In genomic region chr20:62716198-62716940, GRCh38 we compare ENCODE assay signal across 11 cellular contexts. TPM values are rescaled to one million over a fixed set of nuclear protein-coding genes. Genes with fewer than 3 reads are reported as not detected.
A peak's percentile ranks its signal among the peaks of the same experiment; 100 is the strongest.
DNase-seq lines count a peak whose midpoint lies in the region; ATAC-seq and TF ChIP-seq lines count a peak whose summit lies in the region.
"Had no signal": no experiment of that assay in that cellular context is flagged by ENCODE, and none has a peak within 500 bp of the region (broad histone marks: within the 10 kb centered on the region; RNA-seq: fewer than 3 reads in every experiment).

No MANE protein-coding gene starts in this region.

- H3K27ac ChIP-seq in HCT116 (ENCODE audit: low read depth, low read length) = peak overlapping the region; percentile 18

- RAD21 ChIA-PET in HCT116 (lab: Charles Lee; ENCODE audit: low non-redundant PET in 1 of 2, low total read pairs in 2 of 2, uncharacterized antibody in 2 of 2, unreplicated experiment in 2 of 2) = interaction anchor here in 1 of 2 experiments (0.7 kb wide), 1 partner anchor 102 kb away, joined by 3 read pairs; no protein-coding TSS in a partner anchor

- no peaks in the 10 kb centered on the region for H3K9me3 Mint-ChIP-seq in MCF 10A (ENCODE audit: unreplicated experiment)

- H3K9ac ChIP-seq in HCT116 (ENCODE audit: low read length) = peak overlapping the region; percentile 20

- TF ChIP-seq CTCF in HCT116 (IDR thresholded peaks at IDR 0.05 in 2 of 3, conservative IDR thresholded peaks at IDR 0.05 in 1 of 3; ENCODE audit: borderline replicate concordance in 1 of 3, insufficient read depth in 1 of 3, low read depth in 2 of 3, low read length in 2 of 3) (no peak), MCF 10A (IDR thresholded peaks at IDR 0.05; ENCODE audit: unreplicated experiment) (no peak)

- BruUV-seq in HCT116 (replicated peaks; lab: Mats Ljungman, UMichigan) = no TSS peak
- BruUV-seq in MCF 10A (replicated peaks; lab: Mats Ljungman, UMichigan) = no TSS peak

- POLR2A ChIA-PET in HCT116 (lab: Charles Lee) = interaction anchor here (1.7 kb wide), 1 partner anchor 12 kb away, joined by 4 read pairs; no protein-coding TSS in a partner anchor
- POLR2A ChIA-PET in MCF 10A (lab: Yijun Ruan, JAX) = no interaction called here

- no peaks in the 10 kb centered on the region for H3K27me3 Mint-ChIP-seq in MCF 10A (ENCODE audit: insufficient read depth, unreplicated experiment)

- H3K27me3 ChIP-seq in HCT116 (ENCODE audit: insufficient read depth, low read length) = no peaks in the 10 kb centered on the region

- H3K79me2 ChIP-seq in HCT116 (ENCODE audit: insufficient read depth, low read length) = peaks cover 100% of the 10 kb centered on the region

- H3K4me1 Mint-ChIP-seq in MCF 10A (ENCODE audit: insufficient read depth, unreplicated experiment) = peaks cover 10% of the 10 kb centered on the region

- peaks cover 45% of the 10 kb centered on the region for H4K20me1 ChIP-seq in HCT116 (ENCODE audit: insufficient read depth)

- no peak for TF ChIP-seq POLR2A in HCT116 (IDR thresholded peaks at IDR 0.05; ENCODE audit: borderline replicate concordance, extremely low read depth, insufficient read depth, insufficient read length)

- peak; percentile 3; the same call in 1 of the 2 replicates for ATAC-seq in HCT116

- intact Hi-C loops in HCT116 (cut with micrococcal nuclease) = no loop called here
- intact Hi-C loops in MCF 10A (cut with micrococcal nuclease) = no loop called here

- H3K4me1 ChIP-seq in HCT116 (ENCODE audit: control insufficient read depth in 1 of 2, insufficient read depth in 2 of 2, low read length in 2 of 2) = peaks cover 33 to 99% of the 10 kb centered on the region in 2 experiments; a peak in 3 of 4 replicates

- H3K4me2 ChIP-seq in HCT116 (ENCODE audit: low read length) = peak overlapping the region; percentile 37; the same call in 1 of the 2 replicates

- H3K36me3 ChIP-seq in HCT116 (ENCODE audit: control insufficient read depth in 1 of 2, insufficient read depth in 2 of 2, low read length in 2 of 2) = peaks cover 37 to 97% of the 10 kb centered on the region in 2 experiments

- no peak overlapping the region for H3K4me3 Mint-ChIP-seq in MCF 10A (ENCODE audit: unreplicated experiment)
- H3K4me3 Mint-ChIP-seq: dendritic cell treated with granulocyte-macrophage colony-stimulating factor and Interleukin-4, amounts not matched to agents 40 ng/mL and 50 ng/mL, for 4 days; IgD-negative memory B cell had no signal

- H3K9me2 ChIP-seq in HCT116 (ENCODE audit: insufficient read depth) = no peaks in the 10 kb centered on the region

- no peak for TF ChIP-seq RAD21 in HCT116 (IDR thresholded peaks at IDR 0.05; ENCODE audit: low read depth)

- no peak overlapping the region for H2AFZ ChIP-seq in HCT116 (ENCODE audit: low read depth, low read length, poor library complexity, severe bottlenecking)

- CTCF ChIA-PET in HCT116 (lab: Charles Lee) (no interaction called here), MCF 10A (lab: Yijun Ruan, JAX) (interaction anchor here (0.6 to 1.1 kb wide), 4 partner anchors 9 to 160 kb away, joined by 3 to 4 read pairs (median 3); no protein-coding TSS in a partner anchor)

- no peaks in the 10 kb centered on the region for H3K9me3 ChIP-seq in HCT116 (ENCODE audit: control insufficient read depth in 1 of 2, insufficient read depth in 1 of 2, low read depth in 1 of 2, low read length in 2 of 2)

- no peak overlapping the region for H3K27ac Mint-ChIP-seq in MCF 10A (ENCODE audit: low read depth, unreplicated experiment)
- H3K27ac Mint-ChIP-seq: dendritic cell treated with granulocyte-macrophage colony-stimulating factor and Interleukin-4, amounts not matched to agents 40 ng/mL and 50 ng/mL, for 4 days; IgD-negative memory B cell had no signal

- H3K4me3 ChIP-seq in HCT116 (replicated peaks in 1 of 2; ENCODE audit: low read depth in 1 of 2, low read length in 2 of 2) = no peak overlapping the region

- DNase-seq in HCT116 (ENCODE audit: low read depth, low spot score) (no peak), amniotic epithelial cell (ENCODE audit: low read depth) (peak; percentile 43), cerebellum (ENCODE audit: low spot score) (no peak), NOMO-1 treated with DMSO at 0.1 percent for 48 hours (lab: John Stamatoyannopoulos, UW; ENCODE audit: unreplicated experiment) (no peak), HUDEP-2 (lab: John Stamatoyannopoulos, UW; ENCODE audit: unreplicated experiment in 76 of 76) (no peak), MCF 10A (ENCODE audit: unreplicated experiment) (no peak)
- peak; percentile 21 for DNase-seq in activated CD4-positive, alpha-beta T cell treated with anti-CD3 and anti-CD28 coated beads for 1 hour
- DNase-seq in stimulated activated CD4-positive, alpha-beta T cell treated with anti-CD3 and anti-CD28 coated beads, Interleukin-2, amount 100 ng/mL, for 48 hours = peak; percentile 11 to 20
- DNase-seq: NCI-H526 had no signal

- H3K36me3 Mint-ChIP-seq in MCF 10A (ENCODE audit: insufficient read depth, unreplicated experiment) = peaks cover 11% of the 10 kb centered on the region

TF ChIP-seq in HCT116, 20 proteins besides CTCF, POLR2A, EP300 and RAD21:
- TF ChIP-seq CEBPB (IDR thresholded peaks at IDR 0.05; ENCODE audit: low read depth) (no peak), SP1 (IDR thresholded peaks at IDR 0.05; ENCODE audit: low read depth) (no peak), MAX (IDR thresholded peaks at IDR 0.05) (no peak), TCF7L2 (IDR thresholded peaks at IDR 0.05; ENCODE audit: borderline replicate concordance, extremely low read depth, insufficient read depth, insufficient read length) (no peak), SRF (IDR thresholded peaks at IDR 0.05; ENCODE audit: low read depth) (no peak), ZNF274 (IDR thresholded peaks at IDR 0.05; ENCODE audit: low read depth, low read length) (no peak), EZH2phosphoT487 (IDR thresholded peaks at IDR 0.05; ENCODE audit: borderline replicate concordance) (no peak), YY1 (IDR thresholded peaks at IDR 0.05; ENCODE audit: extremely low read depth, insufficient replicate concordance, low read depth, low read length) (no peak), ZFX (IDR thresholded peaks at IDR 0.05) (no peak), CBX3 (IDR thresholded peaks at IDR 0.05; ENCODE audit: low read depth) (no peak), ZBTB33 (IDR thresholded peaks at IDR 0.05; ENCODE audit: extremely low read depth, insufficient replicate concordance, low read length) (no peak), ELF1 (IDR thresholded peaks at IDR 0.05; ENCODE audit: borderline replicate concordance, low read depth) (no peak), EGR1 (IDR thresholded peaks at IDR 0.05; ENCODE audit: low read depth) (no peak), SIN3A (IDR thresholded peaks at IDR 0.05; ENCODE audit: low read depth) (no peak)
- TF ChIP-seq, protein P1, sequence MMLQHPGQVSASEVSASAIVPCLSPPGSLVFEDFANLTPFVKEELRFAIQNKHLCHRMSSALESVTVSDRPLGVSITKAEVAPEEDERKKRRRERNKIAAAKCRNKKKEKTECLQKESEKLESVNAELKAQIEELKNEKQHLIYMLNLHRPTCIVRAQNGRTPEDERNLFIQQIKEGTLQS (IDR thresholded peaks at IDR 0.05) = no peak
- TF ChIP-seq, protein P2, sequence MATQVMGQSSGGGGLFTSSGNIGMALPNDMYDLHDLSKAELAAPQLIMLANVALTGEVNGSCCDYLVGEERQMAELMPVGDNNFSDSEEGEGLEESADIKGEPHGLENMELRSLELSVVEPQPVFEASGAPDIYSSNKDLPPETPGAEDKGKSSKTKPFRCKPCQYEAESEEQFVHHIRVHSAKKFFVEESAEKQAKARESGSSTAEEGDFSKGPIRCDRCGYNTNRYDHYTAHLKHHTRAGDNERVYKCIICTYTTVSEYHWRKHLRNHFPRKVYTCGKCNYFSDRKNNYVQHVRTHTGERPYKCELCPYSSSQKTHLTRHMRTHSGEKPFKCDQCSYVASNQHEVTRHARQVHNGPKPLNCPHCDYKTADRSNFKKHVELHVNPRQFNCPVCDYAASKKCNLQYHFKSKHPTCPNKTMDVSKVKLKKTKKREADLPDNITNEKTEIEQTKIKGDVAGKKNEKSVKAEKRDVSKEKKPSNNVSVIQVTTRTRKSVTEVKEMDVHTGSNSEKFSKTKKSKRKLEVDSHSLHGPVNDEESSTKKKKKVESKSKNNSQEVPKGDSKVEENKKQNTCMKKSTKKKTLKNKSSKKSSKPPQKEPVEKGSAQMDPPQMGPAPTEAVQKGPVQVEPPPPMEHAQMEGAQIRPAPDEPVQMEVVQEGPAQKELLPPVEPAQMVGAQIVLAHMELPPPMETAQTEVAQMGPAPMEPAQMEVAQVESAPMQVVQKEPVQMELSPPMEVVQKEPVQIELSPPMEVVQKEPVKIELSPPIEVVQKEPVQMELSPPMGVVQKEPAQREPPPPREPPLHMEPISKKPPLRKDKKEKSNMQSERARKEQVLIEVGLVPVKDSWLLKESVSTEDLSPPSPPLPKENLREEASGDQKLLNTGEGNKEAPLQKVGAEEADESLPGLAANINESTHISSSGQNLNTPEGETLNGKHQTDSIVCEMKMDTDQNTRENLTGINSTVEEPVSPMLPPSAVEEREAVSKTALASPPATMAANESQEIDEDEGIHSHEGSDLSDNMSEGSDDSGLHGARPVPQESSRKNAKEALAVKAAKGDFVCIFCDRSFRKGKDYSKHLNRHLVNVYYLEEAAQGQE (IDR thresholded peaks at IDR 0.05; ENCODE audit: low read depth) = no peak

RNA-seq across cellular contexts. Expression of gene NTSR1, which starts 7.7 kb away (rescaled TPM):
- total RNA-seq in HCT116 (2021; ENCODE audit: unreplicated experiment) = 187 TPM
- polyA plus RNA-seq in HCT116 (2012) = 139 and 172 TPM in 2 replicates
- 1.8 TPM for total RNA-seq in cerebellum
- 4.5 and 6.2 TPM in 2 replicates for total RNA-seq in MCF 10A (2022)
- polyA plus RNA-seq: IgD-negative memory B cell had no signal

Comparison
In these comparisons a context has a peak if more than half of its experiments do, and no peak if none do; other contexts are left out.
1. DNase-seq: peak in activated CD4-positive, alpha-beta T cell treated with anti-CD3 and anti-CD28 coated beads for 1 hour (single experiment), amniotic epithelial cell (single experiment) and stimulated activated CD4-positive, alpha-beta T cell treated with anti-CD3 and anti-CD28 coated beads, Interleukin-2, amount 100 ng/mL, for 48 hours (2 of 2); none in HCT116 (single experiment), cerebellum (single experiment), NOMO-1 treated with DMSO at 0.1 percent for 48 hours (single experiment), HUDEP-2 (0 of 76) and MCF 10A (single experiment).
2. RNA of gene NTSR1, which starts 7.7 kb away (total RNA-seq): 187 TPM in HCT116 (single experiment); 4.5 to 6.2 TPM in MCF 10A and 1.8 TPM in cerebellum (single experiment); every median in the first group is over 10 times any median in the second.